10 cellular contexts compared by ENCODE assay signal in the genomic region with DNA sequence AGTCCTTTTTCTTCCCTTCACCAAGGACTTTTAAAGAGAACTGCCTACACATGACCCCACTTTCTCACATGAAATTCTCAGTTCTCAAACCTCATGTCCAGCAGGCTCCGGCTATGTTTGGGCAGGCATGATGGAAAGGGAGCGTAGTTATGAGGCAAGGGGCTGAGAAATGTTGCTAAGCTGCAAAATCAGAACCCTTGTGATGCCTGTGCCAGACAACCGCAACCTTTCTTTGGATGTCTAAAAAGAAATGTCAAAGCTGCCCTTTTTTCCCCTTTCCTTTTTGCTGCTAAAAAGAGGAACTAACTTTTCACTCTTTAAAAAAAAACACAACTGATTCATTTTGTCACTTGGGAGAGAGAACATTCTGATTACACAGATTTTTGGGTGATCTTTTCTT. TPM values are rescaled to one million over a fixed set of nuclear protein-coding genes. Genes with fewer than 3 reads are reported as not detected.
DNase-seq lines count a peak whose midpoint lies in the region; ATAC-seq, FAIRE-seq and TF ChIP-seq lines count a peak whose summit lies in the region.
"Had no signal": no experiment of that assay in that cellular context is flagged by ENCODE, and none has a peak within 500 bp of the region (broad histone marks: within the 10 kb centered on the region; RNA-seq: fewer than 3 reads in every experiment).

No MANE protein-coding gene starts in this region.

- ATAC-seq in GM19023 (IDR thresholded peaks at IDR 0.05; ENCODE audit: unreplicated experiment) (peak; percentile 50), HG02884 (IDR thresholded peaks at IDR 0.05; ENCODE audit: unreplicated experiment) (peak; percentile 56)

- H3K27ac ChIP-seq in neutrophil, result peak overlapping the region; percentile 72

- H3K9me3 ChIP-seq in neutrophil, result no peaks in the 10 kb centered on the region

- no peak for FAIRE-seq in frontal cortex (lab: Jason Lieb, UNC)

- no peaks in the 10 kb centered on the region for H3K36me3 ChIP-seq in neutrophil

- no peaks in the 10 kb centered on the region for H3K27me3 ChIP-seq in neutrophil

- peaks cover 34 to 36% of the 10 kb centered on the region in 2 experiments for H3K4me1 ChIP-seq in neutrophil (ENCODE audit: control insufficient read depth in 1 of 2, insufficient read depth in 1 of 2, low read depth in 1 of 2, low read length in 1 of 2)

- H3K4me3 ChIP-seq in neutrophil (ENCODE audit: low read depth in 1 of 2, low read length in 1 of 2), result peak overlapping the region; percentile 15 to 38

- TF ChIP-seq CTCF in neutrophil (IDR thresholded peaks at IDR 0.05), result no peak

- DNase-seq in SIG-M5 treated with dmso at 0.1 percent for 504 hours (lab: John Stamatoyannopoulos, UW; ENCODE audit: unreplicated experiment), result peak; percentile 84
- no peak for DNase-seq in frontal cortex (ENCODE audit: low spot score in 2 of 2)
- DNase-seq in NCI-H1694 (lab: John Stamatoyannopoulos, UW), result no peak
- no peak for DNase-seq in NK-92 (lab: John Stamatoyannopoulos, UW; ENCODE audit: unreplicated experiment)
- DNase-seq in NCI-H526 (lab: John Stamatoyannopoulos, UW), result no peak
- DNase-seq: endodermal cell; naive thymus-derived CD8-positive, alpha-beta T cell had no signal

RNA-seq across cellular contexts. Expression of gene GNB4, which starts 19.2 kb away (rescaled TPM):
- 163 TPM for total RNA-seq in frontal cortex
